2 cellular contexts compared by ENCODE assay signal in genomic region chr14:90416649-90417237, GRCh38.
TF ChIP-seq lines count a peak whose summit lies in the region.

No MANE protein-coding gene starts in this region.

TF ChIP-seq in IMR-90, 13 proteins besides CTCF, POLR2A, EP300 and RAD21:
- TF ChIP-seq MXI1 (IDR thresholded peaks at IDR 0.05; ENCODE audit: borderline replicate concordance, low read depth, low read length) (no peak), NFE2L2 (IDR thresholded peaks at IDR 0.05; ENCODE audit: low read depth, low read length) (no peak), MAFK (IDR thresholded peaks at IDR 0.05; ENCODE audit: low read depth, low read length) (no peak), RFX5 (IDR thresholded peaks at IDR 0.05; ENCODE audit: low read depth, low read length) (no peak), MAZ (IDR thresholded peaks at IDR 0.05; ENCODE audit: borderline replicate concordance, low read depth, low read length) (no peak), CHD1 (IDR thresholded peaks at IDR 0.05; ENCODE audit: low read depth, low read length) (no peak)

TF ChIP-seq in H1, 55 proteins besides CTCF, POLR2A, EP300 and RAD21:
- TF ChIP-seq BRCA1 (IDR thresholded peaks at IDR 0.05; ENCODE audit: low read depth, low read length) (no peak), SRF (IDR thresholded peaks at IDR 0.05; ENCODE audit: low read depth, low read length) (no peak), MAFK (IDR thresholded peaks at IDR 0.05; ENCODE audit: low read depth, low read length) (no peak), RFX5 (IDR thresholded peaks at IDR 0.05; ENCODE audit: borderline replicate concordance, low read depth, low read length) (no peak), RNF2 (IDR thresholded peaks at IDR 0.05; ENCODE audit: borderline replicate concordance, low read depth, low read length, missing control alignments, poor library complexity, severe bottlenecking) (no peak), JUND (IDR thresholded peaks at IDR 0.05; ENCODE audit: low read length) (no peak), CHD2 (IDR thresholded peaks at IDR 0.05; ENCODE audit: low read length) (no peak), JUN (IDR thresholded peaks at IDR 0.05; ENCODE audit: low read depth, low read length) (no peak), SP1 (IDR thresholded peaks at IDR 0.05; ENCODE audit: low read depth, low read length) (no peak), SUZ12 (IDR thresholded peaks at IDR 0.05; ENCODE audit: low read length) (no peak), SAP30 (IDR thresholded peaks at IDR 0.05; ENCODE audit: insufficient read depth, insufficient replicate concordance, low read length) (no peak), MAX (IDR thresholded peaks at IDR 0.05) (no peak), USF2 (IDR thresholded peaks at IDR 0.05; ENCODE audit: low read length) (no peak), CBX8 (IDR thresholded peaks at IDR 0.05; ENCODE audit: borderline replicate concordance, low read depth, low read length) (no peak), ATF3 (IDR thresholded peaks at IDR 0.05; ENCODE audit: insufficient read depth, low read depth, low read length) (no peak), HDAC2 (IDR thresholded peaks at IDR 0.05; ENCODE audit: borderline replicate concordance in 1 of 2, low read depth in 2 of 2, low read length in 2 of 2) (no peak), CBX5 (IDR thresholded peaks at IDR 0.05; ENCODE audit: low read depth, low read length) (no peak), KDM4A (IDR thresholded peaks at IDR 0.05; ENCODE audit: low read depth, low read length, severe bottlenecking) (no peak), SIRT6 (IDR thresholded peaks at IDR 0.05; ENCODE audit: low read length) (no peak), POU5F1 (IDR thresholded peaks at IDR 0.05; ENCODE audit: low read depth, low read length) (no peak)
